ENCODE assay signal across 8 cellular contexts in genomic region chr9:120876842-120877240, GRCh38.
DNase-seq lines count a peak whose midpoint lies in the region; ATAC-seq and TF ChIP-seq lines count a peak whose summit lies in the region.

TSS of gene PHF19 (minus strand) at chr9:120877188. CDS start at chr9:120874741, 2,447 bp downstream.

- H3K27me3 ChIP-seq in OCI-LY1 (ENCODE audit: insufficient read depth, low read length) (no peaks in the 10 kb centered on the region), brain microvascular endothelial cell (replicated peaks) (no peaks in the 10 kb centered on the region)

- H3K9me3 ChIP-seq in OCI-LY1 (ENCODE audit: low read length), result no peaks in the 10 kb centered on the region

- peak within 1 kb of the TSS; percentile 100 for H3K4me2 ChIP-seq in OCI-LY1 (ENCODE audit: low read length)

- peaks cover 6% of the 10 kb centered on the region; the same call in 1 of the 2 replicates for H3F3A ChIP-seq in OCI-LY1 (ENCODE audit: insufficient read depth, low read length)

- no peaks in the 10 kb centered on the region for H3K9me2 ChIP-seq in OCI-LY1 (ENCODE audit: low read depth, low read length)

- peak; percentile 20 for ATAC-seq in HG02759 (IDR thresholded peaks at IDR 0.05; ENCODE audit: unreplicated experiment)
- ATAC-seq in stimulated activated naive CD8-positive, alpha-beta T cell treated with anti-CD3 and anti-CD28 coated beads, Interleukin-15, Interleukin-2, amounts not matched to agents 100 U/mL and 50 U/mL, for 24 hours, result peak; percentile 38

- TF ChIP-seq CTCF in OCI-LY1 (IDR thresholded peaks at IDR 0.05; ENCODE audit: low read length) (no peak), brain microvascular endothelial cell (IDR thresholded peaks at IDR 0.05; ENCODE audit: low read depth, low read length, missing control alignments) (no peak)

- H2AFZ ChIP-seq in OCI-LY1 (ENCODE audit: low read length), result no peak within 1 kb of the TSS

- peaks cover 42% of the 10 kb centered on the region for H3K4me1 ChIP-seq in OCI-LY1 (ENCODE audit: insufficient read depth, low read length, severe bottlenecking)

- in situ Hi-C loops in brain microvascular endothelial cell (cut with HindIII; ENCODE audit: low pct_ligation_motif_present, low sequenced_read_pairs), result no loop called here

- H3K27ac ChIP-seq in OCI-LY1 (ENCODE audit: low read depth, low read length, poor library complexity, severe bottlenecking) (peak within 1 kb of the TSS; percentile 97), brain microvascular endothelial cell (peak within 1 kb of the TSS; percentile 36)

- peak within 1 kb of the TSS; percentile 100 for H3K9ac ChIP-seq in OCI-LY1 (ENCODE audit: low read length)

- no peaks in the 10 kb centered on the region for H4K20me1 ChIP-seq in OCI-LY1 (ENCODE audit: insufficient read depth, low read length)

- H3K36me3 ChIP-seq in OCI-LY1 (ENCODE audit: insufficient read depth, low read length), result peaks cover 30% of the 10 kb centered on the region; the same call in 1 of the 2 replicates
- H3K36me3 ChIP-seq in brain microvascular endothelial cell (replicated peaks), result peaks cover 2% of the 10 kb centered on the region

- DNase-seq in activated T-cell treated with anti-CD3 and anti-CD28 coated beads for 1 hour (ENCODE audit: low read depth) (peak; percentile 35), activated T-cell treated with anti-CD3 and anti-CD28 coated beads for 4 hours (no peak), brain microvascular endothelial cell (no peak), islet precursor cell (peak; percentile 63), NCI-H774 (lab: John Stamatoyannopoulos, UW) (no peak)
- DNase-seq in stimulated activated naive CD8-positive, alpha-beta T cell treated with anti-CD3 and anti-CD28 coated beads, Interleukin-15, Interleukin-2, amounts not matched to agents 100 U/mL and 50 U/mL, for 24 hours, result peak; percentile 64

- peak within 1 kb of the TSS; percentile 94 for H3K4me3 ChIP-seq in OCI-LY1 (ENCODE audit: low read depth, low read length, poor library complexity, severe bottlenecking)
- peak within 1 kb of the TSS; percentile 70 for H3K4me3 ChIP-seq in brain microvascular endothelial cell (ENCODE audit: low read depth, low read length)

- H3K79me2 ChIP-seq in OCI-LY1 (ENCODE audit: insufficient read depth, low read length), result no peaks in the 10 kb centered on the region

Comparison
In these comparisons a context has a peak if more than half of its experiments do, and no peak if none do; other contexts are left out.
1. DNase-seq: peak in activated T-cell treated with anti-CD3 and anti-CD28 coated beads for 1 hour (single experiment), islet precursor cell (single experiment) and stimulated activated naive CD8-positive, alpha-beta T cell treated with anti-CD3 and anti-CD28 coated beads, Interleukin-15, Interleukin-2, amounts not matched to agents 100 U/mL and 50 U/mL, for 24 hours (single experiment); none in activated T-cell treated with anti-CD3 and anti-CD28 coated beads for 4 hours (single experiment), brain microvascular endothelial cell (single experiment) and NCI-H774 (single experiment).